ENCODE assay signal across 17 cellular contexts in the genomic region with DNA sequence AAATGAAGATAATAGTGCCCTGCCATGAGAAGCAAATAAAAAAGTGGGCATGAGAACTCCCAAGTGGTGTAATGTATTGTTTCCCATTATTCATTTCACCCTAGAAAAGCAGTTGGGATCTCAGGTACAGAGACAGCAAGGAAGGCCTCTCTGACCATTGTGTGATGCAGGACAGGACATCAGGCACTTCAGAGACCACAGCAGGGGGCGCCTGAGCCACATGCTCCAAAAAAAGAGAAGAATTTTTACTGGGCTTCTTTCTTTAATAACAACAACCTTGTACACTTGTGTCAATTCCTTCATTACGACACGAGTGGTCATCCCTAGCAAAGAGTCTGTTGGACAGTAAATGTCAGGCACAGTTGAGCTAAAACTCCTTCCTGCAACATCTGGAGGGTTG.
DNase-seq lines count a peak whose midpoint lies in the region; ATAC-seq, FAIRE-seq and TF ChIP-seq lines count a peak whose summit lies in the region.
"Had no signal": no experiment of that assay in that cellular context is flagged by ENCODE, and none has a peak within 500 bp of the region (broad histone marks: within the 10 kb centered on the region; RNA-seq: fewer than 3 reads in every experiment).

No MANE protein-coding gene starts in this region.

- H3K27ac Mint-ChIP-seq in neural crest cell (ENCODE audit: unreplicated experiment), result no peak overlapping the region
- H3K27ac Mint-ChIP-seq: brain; CD4-positive, alpha-beta memory T cell; natural killer cell treated with Interleukin-12 subunit alpha and Interleukin-12 subunit beta and Interleukin-15 and Interleukin-18, amount 100 ng/mL, for 72 hours had no signal

- no peak overlapping the region for H3K9ac ChIP-seq in K562 (ENCODE audit: insufficient read depth in 1 of 2, low read depth in 2 of 2, low read length in 2 of 2)

- no TSS peak for BruUV-seq in K562 (replicated peaks; lab: Mats Ljungman, UMichigan)

- no peak for TF ChIP-seq POLR2A in K562 (conservative IDR thresholded peaks at IDR 0.05)

- H3K27ac ChIP-seq in K562 (ENCODE audit: extremely low read depth, low read depth, low read length), result no peak overlapping the region
- H3K27ac ChIP-seq: SJSA1 had no signal

- POLR2A ChIA-PET in K562 (lab: Yijun Ruan, JAX), result no interaction called here

- 0% methylated on average over 3 of the region's 3 CpGs for WGBS in K562 (ENCODE audit: insufficient coverage, low coverage, missing lambda C conversion rate)

- H2AFZ ChIP-seq in K562 (ENCODE audit: low read depth, low read length), result no peak overlapping the region

- FAIRE-seq in K562 (lab: Jason Lieb, UNC), result no peak

- H3K9me3 ChIP-seq in K562 (replicated peaks; ENCODE audit: control insufficient read depth, insufficient read depth, low read depth, low read length), result no peaks in the 10 kb centered on the region
- H3K9me3 ChIP-seq: SJSA1 had no signal

- peak; percentile 51 for DNase-seq in DMS53 (lab: John Stamatoyannopoulos, UW)
- no peak for DNase-seq in DMS53 treated with DMSO at 0.1 percent for 48 hours (lab: John Stamatoyannopoulos, UW; ENCODE audit: unreplicated experiment)
- peak; percentile 22 for DNase-seq in LoVo (ENCODE audit: low spot score)
- DNase-seq in K562 (ENCODE audit: extremely low read depth in 1 of 4, low spot score in 3 of 4), result peak in 1 of 4 experiments; percentile 14
- DNase-seq in neural crest cell (ENCODE audit: low read depth, low spot score), result no peak
- no peak for DNase-seq in activated effector memory CD4-positive, alpha-beta T cell treated with Interleukin-2 at 50 U/mL for 16 hours
- DNase-seq in activated CD4-positive, alpha-beta T cell treated with anti-CD3 and anti-CD28 coated beads for 4 hours, result no peak
- DNase-seq: activated naive CD4-positive, alpha-beta T cell; CD4-positive, alpha-beta memory T cell; GDM1; MM.1S; NCI-H2081 had no signal

- H3K36me3 Mint-ChIP-seq in neural crest cell (ENCODE audit: low read depth), result no peaks in the 10 kb centered on the region
- H3K36me3 Mint-ChIP-seq: brain; CD4-positive, alpha-beta memory T cell; natural killer cell treated with Interleukin-12 subunit alpha and Interleukin-12 subunit beta and Interleukin-15 and Interleukin-18, amount 100 ng/mL, for 72 hours had no signal

- TF ChIP-seq EP300 in K562 (IDR thresholded peaks at IDR 0.05; ENCODE audit: low read length), result no peak

- no peaks in the 10 kb centered on the region for H4K20me1 ChIP-seq in K562 (replicated peaks; ENCODE audit: control insufficient read depth, insufficient read depth, low read length)

- in situ Hi-C loops in K562 (cut with MboI), result no loop called here

- H3K9me3 Mint-ChIP-seq in neural crest cell, result no peaks in the 10 kb centered on the region
- H3K9me3 Mint-ChIP-seq: brain; CD4-positive, alpha-beta memory T cell; natural killer cell treated with Interleukin-12 subunit alpha and Interleukin-12 subunit beta and Interleukin-15 and Interleukin-18, amount 100 ng/mL, for 72 hours had no signal

- H3K4me3 ChIP-seq in K562, result no peak overlapping the region
- H3K4me3 ChIP-seq: lung, SJSA1 had no signal

- H3K4me2 ChIP-seq in K562 (ENCODE audit: insufficient read depth, low read length), result no peak overlapping the region

- TF ChIP-seq CTCF in K562 (IDR thresholded peaks at IDR 0.05 in 2 of 3, conservative IDR thresholded peaks at IDR 0.05 in 1 of 3; ENCODE audit: insufficient read depth in 2 of 3, low read depth in 1 of 3, low read length in 3 of 3), result peak; percentile 27 to 34 (median 31); a peak in 2 of 6 replicates
- TF ChIP-seq CTCF in neural crest cell (conservative IDR thresholded peaks at IDR 0.05), result peak; percentile 38

- no peaks in the 10 kb centered on the region for H3K79me2 ChIP-seq in K562 (ENCODE audit: control insufficient read depth, insufficient read depth, low read length)

- H3K9me1 ChIP-seq in K562 (ENCODE audit: control insufficient read depth, insufficient read depth, low read length), result no peaks in the 10 kb centered on the region

- no peaks in the 10 kb centered on the region for H3K27me3 ChIP-seq in K562 (ENCODE audit: control insufficient read depth in 2 of 2, insufficient read depth in 2 of 2, low read length in 2 of 2)

- peak in 1 of 2 experiments; percentile 28; a peak in 1 of 4 replicates for TF ChIP-seq RAD21 in K562 (CRISPR knock-in tag; conservative IDR thresholded peaks at IDR 0.05 in 1 of 2, IDR thresholded peaks at IDR 0.05 in 1 of 2)

- ATAC-seq in K562, result 0 out of 3 replicates have a peak, but pooled peaks have one; percentile 34
- no peak for ATAC-seq in GM18909 (IDR thresholded peaks at IDR 0.05; ENCODE audit: poor library complexity, unreplicated experiment)
- ATAC-seq: natural killer cell treated with Interleukin-12 subunit alpha and Interleukin-12 subunit beta and Interleukin-15 and Interleukin-18, amount 100 ng/mL, for 72 hours had no signal

- H3K4me3 Mint-ChIP-seq in neural crest cell, result no peak overlapping the region
- H3K4me3 Mint-ChIP-seq: brain; CD4-positive, alpha-beta memory T cell; natural killer cell treated with Interleukin-12 subunit alpha and Interleukin-12 subunit beta and Interleukin-15 and Interleukin-18, amount 100 ng/mL, for 72 hours had no signal

- intact Hi-C loops in K562 (cut with micrococcal nuclease), result no loop called here

- CTCF ChIA-PET in K562 (lab: Yijun Ruan, JAX; ENCODE audit: low intra/inter-chr PET ratio), result no interaction called here

- H3K4me1 Mint-ChIP-seq in neural crest cell, result peaks cover 4% of the 10 kb centered on the region
- H3K4me1 Mint-ChIP-seq: CD4-positive, alpha-beta memory T cell had no signal

- H3K4me1 ChIP-seq in K562 (replicated peaks in 1 of 2; ENCODE audit: control insufficient read depth in 2 of 2, insufficient read depth in 2 of 2, low read length in 2 of 2), result no peaks in the 10 kb centered on the region
- H3K4me1 ChIP-seq: SJSA1 had no signal

- H3K27me3 Mint-ChIP-seq in neural crest cell (ENCODE audit: low read depth), result no peaks in the 10 kb centered on the region
- H3K27me3 Mint-ChIP-seq: brain had no signal

- no peaks in the 10 kb centered on the region for H3K36me3 ChIP-seq in K562 (ENCODE audit: control insufficient read depth, insufficient read depth, low read length)
- H3K36me3 ChIP-seq: SJSA1 had no signal

TF ChIP-seq in K562, 482 proteins besides CTCF, POLR2A, EP300 and RAD21:
- TF ChIP-seq ATF7 (IDR thresholded peaks at IDR 0.05) (no peak), ZNF263 (CRISPR knock-in tag; IDR thresholded peaks at IDR 0.05; ENCODE audit: borderline replicate concordance) (no peak), RUNX1 (IDR thresholded peaks at IDR 0.05; ENCODE audit: low read depth) (no peak), ZBTB8A (IDR thresholded peaks at IDR 0.05; ENCODE audit: partially characterized antibody) (no peak), SP2 (IDR thresholded peaks at IDR 0.05; ENCODE audit: extremely low read depth, low read depth, low read length, poor library complexity, severe bottlenecking) (no peak), CHD2 (IDR thresholded peaks at IDR 0.05; ENCODE audit: low read depth, low read length) (no peak)
- TF ChIP-seq, protein P1, sequence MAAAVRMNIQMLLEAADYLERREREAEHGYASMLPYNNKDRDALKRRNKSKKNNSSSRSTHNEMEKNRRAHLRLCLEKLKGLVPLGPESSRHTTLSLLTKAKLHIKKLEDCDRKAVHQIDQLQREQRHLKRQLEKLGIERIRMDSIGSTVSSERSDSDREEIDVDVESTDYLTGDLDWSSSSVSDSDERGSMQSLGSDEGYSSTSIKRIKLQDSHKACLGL (CRISPR knock-in tag; IDR thresholded peaks at IDR 0.05; ENCODE audit: borderline replicate concordance, poor library complexity, severe bottlenecking), result no peak

Comparison
In these comparisons a context has a peak if more than half of its experiments do, and no peak if none do; other contexts are left out.
1. DNase-seq: peak in DMS53 (single experiment) and LoVo (single experiment); none in DMS53 treated with DMSO at 0.1 percent for 48 hours (single experiment), neural crest cell (single experiment), activated effector memory CD4-positive, alpha-beta T cell treated with Interleukin-2 at 50 U/mL for 16 hours (single experiment) and activated CD4-positive, alpha-beta T cell treated with anti-CD3 and anti-CD28 coated beads for 4 hours (0 of 2).